ENCODE assay signal across 19 cellular contexts in the genomic region with DNA sequence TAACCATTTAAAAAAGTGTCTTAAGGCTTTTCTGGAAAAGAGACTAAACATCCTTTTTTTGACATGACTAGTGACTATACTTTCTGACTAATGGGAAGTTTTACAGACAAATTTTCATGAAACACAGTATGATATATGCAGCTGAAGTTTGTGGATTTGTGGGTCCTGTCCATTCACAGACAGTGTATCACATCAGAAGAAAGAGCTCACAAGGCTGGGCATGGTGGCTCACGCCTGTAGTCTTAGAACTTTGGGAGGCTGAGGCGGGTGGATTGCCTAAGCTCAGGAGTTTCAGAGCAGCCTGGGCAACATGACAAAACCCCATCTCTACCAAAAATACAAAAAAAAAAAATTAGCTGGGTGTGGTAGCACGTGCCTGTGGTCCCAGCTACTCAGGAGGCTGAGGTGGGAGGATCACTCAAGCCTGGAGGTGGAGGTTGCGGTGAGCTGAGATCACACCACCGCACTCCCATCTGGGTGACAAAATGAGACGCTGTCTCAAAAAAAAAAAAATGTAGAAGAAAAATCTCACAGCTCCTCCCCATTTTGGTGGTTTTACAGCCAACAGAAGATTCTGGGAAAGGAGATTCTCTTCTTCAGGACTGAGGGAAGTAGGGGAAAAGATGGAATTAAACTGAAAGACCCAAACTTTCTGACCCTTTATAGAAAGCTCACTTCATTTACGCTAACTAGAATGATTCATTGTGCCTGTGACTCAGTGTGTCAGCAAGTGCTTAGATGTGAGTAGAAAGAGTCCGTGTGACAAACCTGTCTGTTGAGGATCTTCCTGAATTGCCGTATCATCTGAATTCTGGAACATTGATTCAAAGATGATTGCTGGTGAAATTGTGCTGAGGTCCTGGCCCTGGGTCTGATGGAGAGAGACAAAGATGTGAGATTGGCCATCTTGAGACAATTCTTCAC. TPM values are rescaled to one million over a fixed set of nuclear protein-coding genes. Genes with fewer than 3 reads are reported as not detected.
DNase-seq lines count a peak whose midpoint lies in the region; TF ChIP-seq lines count a peak whose summit lies in the region.
"Had no signal": no experiment of that assay in that cellular context is flagged by ENCODE, and none has a peak within 500 bp of the region (broad histone marks: within the 10 kb centered on the region; RNA-seq: fewer than 3 reads in every experiment).

No MANE protein-coding gene starts in this region.

- H4K20me1 ChIP-seq in osteoblast (ENCODE audit: insufficient read depth, low read length) = peaks cover 6% of the 10 kb centered on the region

- POLR2A ChIA-PET in activated CD4-positive, alpha-beta memory T cell treated with anti-CD3 and anti-CD28 coated beads, Interleukin-2, amount 10 ng/mL, durations not matched to agents 7 days and 5 days (lab: Charles Lee) = interaction anchor here (0.8 to 2.6 kb wide), 3 partner anchors 13 to 28 kb away, joined by 3 to 10 read pairs (median 3); a partner anchor contains a TSS

- H3K36me3 ChIP-seq in osteoblast (ENCODE audit: insufficient read depth, low read length) (peaks cover 31% of the 10 kb centered on the region), ascending aorta (peaks cover 51 to 53% of the 10 kb centered on the region in 2 donors)

- intact Hi-C loops in activated naive CD4-positive, alpha-beta T cell treated with anti-CD3 and anti-CD28 coated beads for 36 hours (cut with micrococcal nuclease) = no loop called here
- intact Hi-C loops in ascending aorta (cut with DNase I) = no loop called here

- H3K27me3 ChIP-seq in osteoblast (ENCODE audit: insufficient read depth, low read length) (no peaks in the 10 kb centered on the region), ascending aorta (no peaks in the 10 kb centered on the region)
- H3K27me3 ChIP-seq: gastroesophageal sphincter, right lobe of liver, SJCRH30, stomach had no signal

- peaks cover 5% of the 10 kb centered on the region for H3K4me1 ChIP-seq in osteoblast (ENCODE audit: insufficient read depth, low read length)
- no peaks in the 10 kb centered on the region for H3K4me1 ChIP-seq in ascending aorta
- H3K4me1 ChIP-seq: gastroesophageal sphincter, right lobe of liver, SJCRH30 had no signal

- CTCF ChIA-PET in activated naive CD4-positive, alpha-beta T cell treated with anti-CD3 and anti-CD28 coated beads for 36 hours (lab: Charles Lee) = interaction anchor here (0.6 to 0.9 kb wide), 6 partner anchors 16 to 796 kb away, joined by 3 to 10 read pairs (median 4); a partner anchor contains a TSS
- CTCF ChIA-PET in activated CD4-positive, alpha-beta memory T cell treated with anti-CD3 and anti-CD28 coated beads, Interleukin-2, amount 10 ng/mL, durations not matched to agents 7 days and 5 days (lab: Charles Lee) = interaction anchor here (0.8 to 1.4 kb wide), 3 partner anchors 12 to 37 kb away, joined by 3 read pairs; a partner anchor contains a TSS

- no peak overlapping the region for H2AFZ ChIP-seq in osteoblast (ENCODE audit: low read length)

- H3K4me3 Mint-ChIP-seq in activated naive CD4-positive, alpha-beta T cell treated with anti-CD3 and anti-CD28 coated beads for 36 hours = no peak overlapping the region
- H3K4me3 Mint-ChIP-seq in activated CD4-positive, alpha-beta memory T cell treated with anti-CD3 and anti-CD28 coated beads, Interleukin-2, amount 10 ng/mL, durations not matched to agents 7 days and 5 days = no peak overlapping the region
- H3K4me3 Mint-ChIP-seq: activated B cell treated with CpG ODN at 0.5 μM for 24 hours, CD14-positive monocyte, type B pancreatic cell had no signal

- H3K27me3 Mint-ChIP-seq in activated naive CD4-positive, alpha-beta T cell treated with anti-CD3 and anti-CD28 coated beads for 36 hours (ENCODE audit: low read depth) = no peaks in the 10 kb centered on the region
- no peaks in the 10 kb centered on the region for H3K27me3 Mint-ChIP-seq in activated CD4-positive, alpha-beta memory T cell treated with anti-CD3 and anti-CD28 coated beads, Interleukin-2, amount 10 ng/mL, durations not matched to agents 7 days and 5 days
- H3K27me3 Mint-ChIP-seq: activated B cell treated with CpG ODN at 0.5 μM for 24 hours, type B pancreatic cell had no signal

- H3K36me3 Mint-ChIP-seq in activated naive CD4-positive, alpha-beta T cell treated with anti-CD3 and anti-CD28 coated beads for 36 hours (ENCODE audit: low read depth) = peaks cover 31% of the 10 kb centered on the region
- H3K36me3 Mint-ChIP-seq in activated CD4-positive, alpha-beta memory T cell treated with anti-CD3 and anti-CD28 coated beads, Interleukin-2, amount 10 ng/mL, durations not matched to agents 7 days and 5 days (ENCODE audit: low read depth) = peaks cover 34% of the 10 kb centered on the region

- peak overlapping the region; percentile 14 for H3K4me2 ChIP-seq in osteoblast (ENCODE audit: insufficient read depth, low read length)

- TF ChIP-seq CTCF in osteoblast (IDR thresholded peaks at IDR 0.05; ENCODE audit: extremely low read depth, low read depth, low read length) = no peak
- no peak for TF ChIP-seq CTCF in ascending aorta (IDR thresholded peaks at IDR 0.05)

- H3K9me3 Mint-ChIP-seq in activated naive CD4-positive, alpha-beta T cell treated with anti-CD3 and anti-CD28 coated beads for 36 hours = no peaks in the 10 kb centered on the region
- H3K9me3 Mint-ChIP-seq in activated CD4-positive, alpha-beta memory T cell treated with anti-CD3 and anti-CD28 coated beads, Interleukin-2, amount 10 ng/mL, durations not matched to agents 7 days and 5 days = no peaks in the 10 kb centered on the region
- H3K9me3 Mint-ChIP-seq: activated B cell treated with CpG ODN at 0.5 μM for 24 hours, CD14-positive monocyte, type B pancreatic cell had no signal

- no peak overlapping the region for H3K4me3 ChIP-seq in osteoblast (ENCODE audit: insufficient read depth, low read length)
- H3K4me3 ChIP-seq in ascending aorta = no peak overlapping the region
- H3K4me3 ChIP-seq: gastroesophageal sphincter, right lobe of liver, SJCRH30, stomach had no signal

- peak overlapping the region; percentile 13 for H3K27ac ChIP-seq in osteoblast (ENCODE audit: low read depth, low read length)
- H3K27ac ChIP-seq in ascending aorta = no peak overlapping the region
- H3K27ac ChIP-seq: gastroesophageal sphincter, right lobe of liver, SJCRH30, stomach had no signal

- H3K9me3 ChIP-seq in osteoblast (ENCODE audit: low read depth, low read length) = no peaks in the 10 kb centered on the region
- H3K9me3 ChIP-seq in ascending aorta = no peaks in the 10 kb centered on the region
- H3K9me3 ChIP-seq: gastroesophageal sphincter, right lobe of liver, SJCRH30, stomach had no signal

- peaks cover 17% of the 10 kb centered on the region for H3K4me1 Mint-ChIP-seq in activated naive CD4-positive, alpha-beta T cell treated with anti-CD3 and anti-CD28 coated beads for 36 hours (ENCODE audit: low read depth)
- peaks cover 15% of the 10 kb centered on the region for H3K4me1 Mint-ChIP-seq in activated CD4-positive, alpha-beta memory T cell treated with anti-CD3 and anti-CD28 coated beads, Interleukin-2, amount 10 ng/mL, durations not matched to agents 7 days and 5 days

- peak overlapping the region; percentile 78 for H3K27ac Mint-ChIP-seq in activated naive CD4-positive, alpha-beta T cell treated with anti-CD3 and anti-CD28 coated beads for 36 hours
- H3K27ac Mint-ChIP-seq in activated CD4-positive, alpha-beta memory T cell treated with anti-CD3 and anti-CD28 coated beads, Interleukin-2, amount 10 ng/mL, durations not matched to agents 7 days and 5 days = peak overlapping the region; percentile 50
- H3K27ac Mint-ChIP-seq: activated B cell treated with CpG ODN at 0.5 μM for 24 hours, type B pancreatic cell had no signal

- no peak for DNase-seq in activated naive CD4-positive, alpha-beta T cell treated with anti-CD3 and anti-CD28 coated beads for 36 hours
- no peak for DNase-seq in activated naive CD4-positive, alpha-beta T cell (lab: John Stamatoyannopoulos, UW)
- DNase-seq in activated CD4-positive, alpha-beta memory T cell treated with anti-CD3 and anti-CD28 coated beads, Interleukin-2, amount 10 ng/mL, durations not matched to agents 7 days and 5 days = peak; percentile 32
- peak; percentile 16 for DNase-seq in dermis blood vessel endothelial cell
- DNase-seq in osteoblast (ENCODE audit: insufficient read length, low spot score, missing footprints) = no peak
- DNase-seq in ascending aorta (ENCODE audit: low spot score in 2 of 2) = no peak
- no peak for DNase-seq in NCI-H345 treated with DMSO at 0.1 percent for 48 hours (lab: John Stamatoyannopoulos, UW; ENCODE audit: unreplicated experiment)
- DNase-seq in RPMI8226 = no peak
- DNase-seq: activated B cell treated with CpG ODN at 0.5 μM for 24 hours, amniotic stem cell, NCI-H748 treated with DMSO at 0.1 percent for 48 hours, right lobe of liver, SJCRH30, stomach had no signal

- no peaks in the 10 kb centered on the region for H3K79me2 ChIP-seq in osteoblast (ENCODE audit: insufficient read depth, low read length)

RNA-seq across cellular contexts. Expression of a gene that starts 15.2 kb away (rescaled TPM):
- 10 to 100 TPM; 31.6 to 31.7 TPM for total RNA-seq in activated naive CD4-positive, alpha-beta T cell treated with anti-CD3 and anti-CD28 coated beads for 36 hours
- 10 to 100 TPM; 16.4 to 16.8 TPM for total RNA-seq in activated CD4-positive, alpha-beta memory T cell treated with anti-CD3 and anti-CD28 coated beads, Interleukin-2, amount 10 ng/mL, durations not matched to agents 7 days and 5 days
- total RNA-seq in dermis blood vessel endothelial cell (21.0 and 26.0 TPM in 2 replicates), osteoblast (8.3 and 8.5 TPM in 2 replicates), ascending aorta (9.7 TPM)

RNA-seq across cellular contexts. Expression of a gene that starts 15.6 kb away (rescaled TPM):
- 10 to 100 TPM; 12.8 to 14.2 TPM for total RNA-seq in activated naive CD4-positive, alpha-beta T cell treated with anti-CD3 and anti-CD28 coated beads for 36 hours
- 10 to 100 TPM; 17.3 to 18.3 TPM for total RNA-seq in activated CD4-positive, alpha-beta memory T cell treated with anti-CD3 and anti-CD28 coated beads, Interleukin-2, amount 10 ng/mL, durations not matched to agents 7 days and 5 days
- total RNA-seq in dermis blood vessel endothelial cell (21.4 and 23.0 TPM in 2 replicates), osteoblast (11.6 and 12.1 TPM in 2 replicates), ascending aorta (284 TPM)

RNA-seq across cellular contexts. Expression of a gene that starts 29.6 kb away (rescaled TPM):
- total RNA-seq in activated naive CD4-positive, alpha-beta T cell treated with anti-CD3 and anti-CD28 coated beads for 36 hours = under 1 TPM; 0.69 to 0.74 TPM
- 1 to 10 TPM; 1.7 to 1.8 TPM for total RNA-seq in activated CD4-positive, alpha-beta memory T cell treated with anti-CD3 and anti-CD28 coated beads, Interleukin-2, amount 10 ng/mL, durations not matched to agents 7 days and 5 days
- total RNA-seq in dermis blood vessel endothelial cell (1.0 TPM in 2 replicates), osteoblast (0.29 and 0.36 TPM in 2 replicates), ascending aorta (0.43 TPM)

RNA-seq across cellular contexts. Expression of a gene that starts 36.2 kb away (rescaled TPM):
- 10 to 100 TPM; 18.9 to 19.1 TPM for total RNA-seq in activated naive CD4-positive, alpha-beta T cell treated with anti-CD3 and anti-CD28 coated beads for 36 hours
- total RNA-seq in activated CD4-positive, alpha-beta memory T cell treated with anti-CD3 and anti-CD28 coated beads, Interleukin-2, amount 10 ng/mL, durations not matched to agents 7 days and 5 days = 10 to 100 TPM; 27.5 to 28.8 TPM
- 2.4 and 4.4 TPM in 2 replicates for total RNA-seq in dermis blood vessel endothelial cell
- total RNA-seq in osteoblast = 4.1 and 4.3 TPM in 2 replicates
- 10.6 TPM for total RNA-seq in ascending aorta

RNA-seq across cellular contexts. Expression of a gene that starts 58.3 kb away (rescaled TPM):
- total RNA-seq in activated naive CD4-positive, alpha-beta T cell treated with anti-CD3 and anti-CD28 coated beads for 36 hours = under 1 TPM in 1 of 2 experiments, not detected in 1; 0.33 TPM
- total RNA-seq in activated CD4-positive, alpha-beta memory T cell treated with anti-CD3 and anti-CD28 coated beads, Interleukin-2, amount 10 ng/mL, durations not matched to agents 7 days and 5 days = not detected
- total RNA-seq in dermis blood vessel endothelial cell (0.05 TPM in 1 of 2 replicates, not detected in the other), osteoblast (not detected in 2 replicates), ascending aorta (0.11 TPM)
- total RNA-seq: OCI-LY7; SJCRH30; T-helper 2 cell treated with Interferon-gamma antibody and Interleukin-4, amounts not matched to agents 100 ng/mL and 5 ng/mL, for 36 hours had no signal

Comparison
In these comparisons a context has a peak if more than half of its experiments do, and no peak if none do; other contexts are left out.
1. DNase-seq: peak in activated CD4-positive, alpha-beta memory T cell treated with anti-CD3 and anti-CD28 coated beads, Interleukin-2, amount 10 ng/mL, durations not matched to agents 7 days and 5 days (single experiment) and dermis blood vessel endothelial cell (single experiment); none in activated naive CD4-positive, alpha-beta T cell treated with anti-CD3 and anti-CD28 coated beads for 36 hours (single experiment), activated naive CD4-positive, alpha-beta T cell (0 of 4), osteoblast (single experiment), ascending aorta (0 of 2), NCI-H345 treated with DMSO at 0.1 percent for 48 hours (single experiment) and RPMI8226 (single experiment).
2. RNA of a gene that starts 15.6 kb away (total RNA-seq): 284 TPM in ascending aorta (single experiment); 21.4 to 23.0 TPM in dermis blood vessel endothelial cell, 17.3 to 18.3 TPM in activated CD4-positive, alpha-beta memory T cell treated with anti-CD3 and anti-CD28 coated beads, Interleukin-2, amount 10 ng/mL, durations not matched to agents 7 days and 5 days, 12.8 to 14.2 TPM in activated naive CD4-positive, alpha-beta T cell treated with anti-CD3 and anti-CD28 coated beads for 36 hours and 11.6 to 12.1 TPM in osteoblast; every median in the first group is over 10 times any median in the second.